15 cellular contexts compared by ENCODE assay signal in the genomic region with DNA sequence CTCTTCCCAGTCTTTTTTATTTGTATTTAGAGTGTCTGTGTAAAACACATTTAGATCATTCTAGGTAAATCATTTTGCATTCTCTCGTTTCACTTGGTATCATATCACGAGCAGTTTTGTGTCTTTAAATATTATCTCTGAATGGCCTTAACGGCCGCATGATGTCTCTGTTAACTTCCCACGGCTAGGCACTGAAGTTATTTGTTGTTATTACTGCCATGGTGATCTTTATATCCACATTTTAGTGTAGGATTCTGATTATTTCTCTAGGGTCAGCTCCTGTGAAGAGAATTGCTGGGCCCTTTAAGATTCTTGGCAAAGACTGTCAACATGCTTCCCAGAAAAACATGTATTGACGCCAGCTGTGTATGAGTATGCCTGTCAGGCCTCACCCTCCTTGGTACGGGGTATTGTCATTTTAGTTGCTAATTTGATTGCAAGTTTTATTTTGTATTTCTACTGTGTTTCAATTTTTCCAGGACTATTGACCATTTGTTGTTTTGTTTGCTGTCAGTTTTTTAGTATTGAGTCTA.
DNase-seq lines count a peak whose midpoint lies in the region; ATAC-seq and TF ChIP-seq lines count a peak whose summit lies in the region.
"Had no signal": no experiment of that assay in that cellular context is flagged by ENCODE, and none has a peak within 500 bp of the region (broad histone marks: within the 10 kb centered on the region; RNA-seq: fewer than 3 reads in every experiment).

No MANE protein-coding gene starts in this region.

- H3K79me2 ChIP-seq in fibroblast of lung (ENCODE audit: control insufficient read depth, insufficient read depth, low read length) (no peaks in the 10 kb centered on the region), mesendoderm (ENCODE audit: control insufficient read depth, insufficient read depth, low read length) (no peaks in the 10 kb centered on the region)

- no peak overlapping the region for H3K27ac Mint-ChIP-seq in activated CD8-positive, alpha-beta memory T cell treated with anti-CD3 and anti-CD28 coated beads, Interleukin-2, amount 10 ng/mL, durations not matched to agents 7 days and 5 days
- H3K27ac Mint-ChIP-seq: activated T-helper 2 cell treated with anti-CD3 and anti-CD28 coated beads, Interferon-gamma antibody, Interleukin-2, Interleukin-4, amounts not matched to agents 10 μg/mL and 5 μg/mL and 100 μg/mL, durations not matched to agents 14 hours and 24 hours and 36 hours; T-helper 2 cell treated with Interferon-gamma antibody and Interleukin-4, amounts not matched to agents 5 μg/mL and 100 μg/mL, for 36 hours had no signal

- H4K8ac ChIP-seq in mesendoderm (ENCODE audit: low read depth, low read length), result no peak overlapping the region

- WGBS in mesendoderm (ENCODE audit: extremely low coverage, insufficient coverage, low lambda C conversion rate), result no CpG with 5 or more reads among the region's 7 CpGs

- no peak overlapping the region for H3K18ac ChIP-seq in mesendoderm (ENCODE audit: low read length)

- H3K36me3 Mint-ChIP-seq in activated CD8-positive, alpha-beta memory T cell treated with anti-CD3 and anti-CD28 coated beads, Interleukin-2, amount 10 ng/mL, durations not matched to agents 7 days and 5 days, result no peaks in the 10 kb centered on the region

- TF ChIP-seq CTCF in AG09319 (IDR thresholded peaks at IDR 0.05; ENCODE audit: low read depth, low read length) (no peak), fibroblast of lung (conservative IDR thresholded peaks at IDR 0.05 in 1 of 2, IDR thresholded peaks at IDR 0.05 in 1 of 2; ENCODE audit: low read depth in 1 of 2, low read length in 2 of 2) (no peak), omental fat pad (IDR thresholded peaks at IDR 0.05) (no peak)

- no peak overlapping the region for H3K4me3 Mint-ChIP-seq in activated CD8-positive, alpha-beta memory T cell treated with anti-CD3 and anti-CD28 coated beads, Interleukin-2, amount 10 ng/mL, durations not matched to agents 7 days and 5 days
- H3K4me3 Mint-ChIP-seq: T-helper 2 cell treated with Interferon-gamma antibody and Interleukin-4, amounts not matched to agents 5 μg/mL and 100 μg/mL, for 36 hours had no signal

- no peaks in the 10 kb centered on the region for H3K79me1 ChIP-seq in mesendoderm (ENCODE audit: low read length)

- no peak overlapping the region for H2BK15ac ChIP-seq in mesendoderm (replicated peaks; ENCODE audit: low read depth)

- no peak overlapping the region for H3K4ac ChIP-seq in mesendoderm (ENCODE audit: low read depth, low read length)

- no peak overlapping the region for H3K4me3 ChIP-seq in fibroblast of lung (replicated peaks in 1 of 4; ENCODE audit: control extremely low read depth in 1 of 4, insufficient read depth in 1 of 4, low read depth in 3 of 4, low read length in 4 of 4)
- no peak overlapping the region for H3K4me3 ChIP-seq in mesendoderm (ENCODE audit: low read length)

- H3K9ac ChIP-seq in fibroblast of lung (ENCODE audit: insufficient read depth, low read length) (no peak overlapping the region), mesendoderm (ENCODE audit: low read length) (no peak overlapping the region)

- ATAC-seq in omental fat pad (ENCODE audit: low FRiP score) (peak; percentile 62), GM19463 (IDR thresholded peaks at IDR 0.05; ENCODE audit: unreplicated experiment) (no peak)
- no peak for ATAC-seq in activated CD8-positive, alpha-beta memory T cell treated with anti-CD3 and anti-CD28 coated beads, Interleukin-2, amount 10 ng/mL, durations not matched to agents 7 days and 5 days

- no peak overlapping the region for H2AK5ac ChIP-seq in mesendoderm (ENCODE audit: low read length)

- DNase-seq in AG09319 (ENCODE audit: extremely low read depth, low read depth) (peak; percentile 31), NCI-H446 (lab: John Stamatoyannopoulos, UW) (peak; percentile 34 to 54), fibroblast of lung (ENCODE audit: low read depth in 2 of 2) (peak; percentile 56 to 73), omental fat pad (ENCODE audit: low spot score) (no peak), mesendoderm (no peak)
- no peak for DNase-seq in activated CD8-positive, alpha-beta memory T cell treated with anti-CD3 and anti-CD28 coated beads, Interleukin-2, amount 50 U/mL, for 4 hours
- no peak for DNase-seq in activated CD8-positive, alpha-beta memory T cell treated with anti-CD3 and anti-CD28 coated beads, Interleukin-2, amount 10 ng/mL, durations not matched to agents 7 days and 5 days
- DNase-seq: C1 segment of cervical spinal cord; KG1; NCI-H226; stimulated activated naive CD4-positive, alpha-beta T cell had no signal

- no peaks in the 10 kb centered on the region for H3K27me3 Mint-ChIP-seq in activated CD8-positive, alpha-beta memory T cell treated with anti-CD3 and anti-CD28 coated beads, Interleukin-2, amount 10 ng/mL, durations not matched to agents 7 days and 5 days

- H3K36me3 ChIP-seq in fibroblast of lung (ENCODE audit: control insufficient read depth, insufficient read depth, low read length), result no peaks in the 10 kb centered on the region
- no peaks in the 10 kb centered on the region for H3K36me3 ChIP-seq in mesendoderm (ENCODE audit: control insufficient read depth, insufficient read depth, low read length)

- H3K27me3 ChIP-seq in fibroblast of lung (ENCODE audit: control insufficient read depth, insufficient read depth, low read length) (no peaks in the 10 kb centered on the region), mesendoderm (ENCODE audit: insufficient read depth, low read length, poor library complexity) (no peaks in the 10 kb centered on the region)

- H3K4me2 ChIP-seq in fibroblast of lung (ENCODE audit: extremely low read depth, insufficient read depth, low read length) (no peak overlapping the region), mesendoderm (ENCODE audit: low read length) (no peak overlapping the region)

- H3K4me1 Mint-ChIP-seq in activated CD8-positive, alpha-beta memory T cell treated with anti-CD3 and anti-CD28 coated beads, Interleukin-2, amount 10 ng/mL, durations not matched to agents 7 days and 5 days, result no peaks in the 10 kb centered on the region

- no peaks in the 10 kb centered on the region for H3K9me3 ChIP-seq in fibroblast of lung (ENCODE audit: control insufficient read depth, insufficient read depth, low read depth, low read length)

- H3K27ac ChIP-seq in fibroblast of lung (ENCODE audit: insufficient read depth, low read length) (no peak overlapping the region), mesendoderm (ENCODE audit: low read depth, low read length) (no peak overlapping the region)
- H3K27ac ChIP-seq: epithelial cell of prostate had no signal

- no peak overlapping the region for H3K56ac ChIP-seq in mesendoderm (ENCODE audit: low read length)

- H3K23ac ChIP-seq in mesendoderm (ENCODE audit: low read length), result no peak overlapping the region

- H2BK5ac ChIP-seq in mesendoderm (ENCODE audit: low read length), result no peak overlapping the region

- no peak overlapping the region for H2AFZ ChIP-seq in fibroblast of lung (ENCODE audit: low read length)

- H2BK120ac ChIP-seq in mesendoderm (ENCODE audit: low read depth, low read length), result no peak overlapping the region

- CTCF ChIA-PET in activated CD8-positive, alpha-beta memory T cell treated with anti-CD3 and anti-CD28 coated beads, Interleukin-2, amount 10 ng/mL, durations not matched to agents 7 days and 5 days (lab: Charles Lee), result no interaction called here

- H4K5ac ChIP-seq in mesendoderm (ENCODE audit: low read length), result no peak overlapping the region

- H3K9me3 Mint-ChIP-seq in activated CD8-positive, alpha-beta memory T cell treated with anti-CD3 and anti-CD28 coated beads, Interleukin-2, amount 10 ng/mL, durations not matched to agents 7 days and 5 days (ENCODE audit: low read depth), result peaks cover 2% of the 10 kb centered on the region
- H3K9me3 Mint-ChIP-seq: activated T-helper 2 cell treated with anti-CD3 and anti-CD28 coated beads, Interferon-gamma antibody, Interleukin-2, Interleukin-4, amounts not matched to agents 10 μg/mL and 5 μg/mL and 100 μg/mL, durations not matched to agents 14 hours and 24 hours and 36 hours; T-helper 2 cell treated with Interferon-gamma antibody and Interleukin-4, amounts not matched to agents 5 μg/mL and 100 μg/mL, for 36 hours had no signal

- H3K4me1 ChIP-seq in fibroblast of lung (ENCODE audit: control insufficient read depth, extremely low read depth, insufficient read depth, low read length) (no peaks in the 10 kb centered on the region), mesendoderm (ENCODE audit: control insufficient read depth, low read depth, low read length) (no peaks in the 10 kb centered on the region)

- no peaks in the 10 kb centered on the region for H4K20me1 ChIP-seq in fibroblast of lung (ENCODE audit: control insufficient read depth, extremely low read depth, insufficient read depth, low read length)

Comparison
In these comparisons a context has a peak if more than half of its experiments do, and no peak if none do; other contexts are left out.
1. DNase-seq: peak in AG09319 (single experiment), NCI-H446 (2 of 2) and fibroblast of lung (2 of 2); none in omental fat pad (single experiment), mesendoderm (single experiment), activated CD8-positive, alpha-beta memory T cell treated with anti-CD3 and anti-CD28 coated beads, Interleukin-2, amount 50 U/mL, for 4 hours (single experiment) and activated CD8-positive, alpha-beta memory T cell treated with anti-CD3 and anti-CD28 coated beads, Interleukin-2, amount 10 ng/mL, durations not matched to agents 7 days and 5 days (single experiment).